In the genomic region with DNA sequence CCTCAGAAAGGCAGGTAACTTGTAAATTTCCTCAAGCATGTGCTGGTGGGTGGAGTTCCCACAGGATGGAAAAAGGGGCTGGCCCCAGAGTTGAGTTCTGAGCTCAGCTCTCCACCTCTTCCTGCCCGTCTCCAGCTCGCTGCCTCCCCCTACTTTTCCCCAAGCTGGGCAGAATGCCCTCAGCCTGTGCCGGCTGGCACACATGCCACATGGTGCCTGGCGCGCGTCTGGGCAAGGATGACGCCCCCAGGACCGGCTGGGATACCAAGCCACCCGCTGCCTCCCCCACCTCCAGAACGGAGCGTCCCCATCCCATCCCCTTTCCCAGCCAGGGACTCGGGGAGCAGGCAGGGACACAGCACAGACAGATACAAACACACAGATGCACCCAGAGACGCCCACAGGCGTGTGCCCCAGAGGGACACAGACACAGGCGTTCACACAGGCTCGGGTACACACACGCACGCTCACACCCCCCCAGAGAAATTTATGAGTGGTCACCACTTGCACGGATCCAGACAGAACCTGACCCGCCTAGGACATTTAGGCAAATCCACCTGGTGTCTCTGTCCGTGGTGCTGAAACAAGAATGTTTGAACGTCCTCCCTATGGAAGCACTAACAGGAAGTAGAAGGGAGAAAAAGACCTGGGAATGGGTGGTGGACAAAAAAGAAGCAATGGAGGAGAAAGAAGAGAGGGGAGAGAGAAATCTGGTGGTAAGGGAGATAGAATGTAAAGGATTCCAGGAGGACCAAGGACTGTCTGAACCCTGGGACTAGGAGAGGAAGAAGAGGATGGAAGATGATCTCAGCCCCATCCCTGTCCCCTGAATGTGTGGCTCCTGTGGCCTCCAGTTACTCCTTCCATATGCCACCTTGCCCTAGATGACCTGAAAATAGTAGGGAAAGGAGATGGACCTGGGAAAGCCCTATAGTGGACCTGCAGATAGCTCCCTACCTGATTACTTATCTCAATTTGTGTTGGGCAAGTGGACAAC, we compare ENCODE assay signal across 7 cellular contexts. TPM values are rescaled to one million over a fixed set of nuclear protein-coding genes. Genes with fewer than 3 reads are reported as not detected.
A peak's percentile ranks its signal among the peaks of the same experiment; 100 is the strongest.
DNase-seq lines count a peak whose midpoint lies in the region; ATAC-seq and TF ChIP-seq lines count a peak whose summit lies in the region.

No MANE protein-coding gene starts in this region.

- H3K4me3 ChIP-seq in mammary epithelial cell (replicated peaks in 1 of 3; ENCODE audit: insufficient read depth in 1 of 3, low read depth in 2 of 3, low read length in 3 of 3) = no peak overlapping the region

- intact Hi-C loops in mammary epithelial cell (cut with micrococcal nuclease) = no loop called here

- H3K36me3 ChIP-seq in mammary epithelial cell (ENCODE audit: insufficient read depth, low read length) = no peaks in the 10 kb centered on the region

- H3K4me1 ChIP-seq in mammary epithelial cell (ENCODE audit: insufficient read depth, low read length) = no peaks in the 10 kb centered on the region

- dilution Hi-C loops in mammary epithelial cell (cut with HindIII; ENCODE audit: low sequenced_read_pairs) = no loop called here

- peak; percentile 34 for DNase-seq in H4 (ENCODE audit: low spot score)
- DNase-seq in NCI-H1694 (lab: John Stamatoyannopoulos, UW) = peak; percentile 86
- DNase-seq in mammary epithelial cell = peak; percentile 40
- peak; percentile 69 for DNase-seq in mucosa of gallbladder (ENCODE audit: low spot score)
- DNase-seq in SKM-1 treated with dmso at 0.1 percent for 144 hours (lab: John Stamatoyannopoulos, UW; ENCODE audit: unreplicated experiment) = no peak
- DNase-seq in SKM-1 (lab: John Stamatoyannopoulos, UW; ENCODE audit: unreplicated experiment) = no peak

- no peak overlapping the region for H2AFZ ChIP-seq in mammary epithelial cell (ENCODE audit: low read depth, low read length)

- 2% methylated on average over 12 of the region's 22 CpGs for WGBS in mammary epithelial cell (ENCODE audit: low coverage, missing lambda C conversion rate)

- H4K20me1 ChIP-seq in mammary epithelial cell (ENCODE audit: insufficient read depth, low read length) = no peaks in the 10 kb centered on the region

- no peak overlapping the region for H3K4me2 ChIP-seq in mammary epithelial cell (ENCODE audit: insufficient read depth, low read depth, low read length)

- CTCF ChIA-PET in mammary epithelial cell (lab: Charles Lee; ENCODE audit: low non-redundant PET) = no interaction called here

- in situ Hi-C loops in mammary epithelial cell (cut with MboI; ENCODE audit: low sequenced_read_pairs in 2 of 2) = no loop called here

- H3K27me3 ChIP-seq in mammary epithelial cell (ENCODE audit: insufficient read depth, low read length) = peaks cover 14% of the 10 kb centered on the region

- no peak for TF ChIP-seq CTCF in mammary epithelial cell (conservative IDR thresholded peaks at IDR 0.05 in 1 of 2, IDR thresholded peaks at IDR 0.05 in 1 of 2; ENCODE audit: extremely low read depth in 1 of 2, insufficient read depth in 1 of 2, low read depth in 1 of 2, low read length in 2 of 2)

- BruUV-seq in mammary epithelial cell (replicated peaks; lab: Mats Ljungman, UMichigan) = no TSS peak

- no peaks in the 10 kb centered on the region for H3K9me3 ChIP-seq in mammary epithelial cell (replicated peaks; ENCODE audit: insufficient read depth, low read length)

- no peak for ATAC-seq in HG03457 (IDR thresholded peaks at IDR 0.05; ENCODE audit: unreplicated experiment)

- H3K79me2 ChIP-seq in mammary epithelial cell (ENCODE audit: insufficient read depth, low read length) = no peaks in the 10 kb centered on the region

- H3K27ac ChIP-seq in mammary epithelial cell (ENCODE audit: insufficient read depth, low read depth, low read length) = no peak overlapping the region

- no peak overlapping the region for H3K9ac ChIP-seq in mammary epithelial cell (ENCODE audit: insufficient read depth, low read length)

RNA-seq across cellular contexts. Expression of gene NEUROD2, which starts 15.5 kb away (rescaled TPM):
- 0.02 TPM in 1 of 2 replicates, not detected in the other for total RNA-seq in H4 (2014; rRNA removed; shearing (Covaris generic))
- not detected for total RNA-seq in mammary epithelial cell
- not detected for polyA plus RNA-seq in mammary epithelial cell
- polyA minus RNA-seq in mammary epithelial cell = not detected
- total RNA-seq in mucosa of gallbladder = not detected

RNA-seq across cellular contexts. Expression of gene PPP1R1B, which starts 34.5 kb away (rescaled TPM):
- total RNA-seq in H4 (2014; rRNA removed; shearing (Covaris generic)) = not detected in 2 replicates
- under 1 TPM in 1 of 2 donors, not detected in 1; 0.17 TPM for total RNA-seq in mammary epithelial cell
- polyA plus RNA-seq in mammary epithelial cell = 0.07 TPM
- not detected for polyA minus RNA-seq in mammary epithelial cell
- 2.4 TPM for total RNA-seq in mucosa of gallbladder

RNA-seq across cellular contexts. Expression of gene STARD3, which starts 44.7 kb away (rescaled TPM):
- total RNA-seq in H4 (2014; rRNA removed; shearing (Covaris generic)) = 20.7 and 22.9 TPM in 2 replicates
- total RNA-seq in mammary epithelial cell (10 to 100 TPM; 20.2 to 35.7 TPM), mucosa of gallbladder (82.2 TPM)
- 36.7 TPM for polyA plus RNA-seq in mammary epithelial cell
- polyA minus RNA-seq in mammary epithelial cell = 18.9 TPM

Comparison
In these comparisons a context has a peak if more than half of its experiments do, and no peak if none do; other contexts are left out.
1. DNase-seq: peak in H4 (single experiment), NCI-H1694 (single experiment), mammary epithelial cell (single experiment) and mucosa of gallbladder (single experiment); none in SKM-1 treated with dmso at 0.1 percent for 144 hours (single experiment) and SKM-1 (single experiment).